ENCODE assay signal across 9 cellular contexts in the genomic region with DNA sequence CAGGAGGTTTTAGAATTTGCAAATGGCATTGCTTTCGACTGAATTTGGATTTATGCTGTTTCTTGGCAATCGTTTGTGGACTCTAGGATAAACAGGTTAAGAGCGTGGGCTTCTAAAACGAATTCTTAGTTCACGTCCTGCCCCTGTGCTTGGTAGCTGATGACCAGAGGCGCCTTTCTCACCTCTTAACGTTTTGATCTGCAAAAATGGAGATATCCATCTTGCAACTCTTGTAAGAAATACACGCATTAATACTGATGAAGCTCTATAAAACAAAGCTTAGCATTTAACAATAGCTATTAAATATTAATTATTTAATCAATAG. TPM values are rescaled to one million over a fixed set of nuclear protein-coding genes. Genes with fewer than 3 reads are reported as not detected.
A peak's percentile ranks its signal among the peaks of the same experiment; 100 is the strongest.
DNase-seq lines count a peak whose midpoint lies in the region; ATAC-seq, FAIRE-seq and TF ChIP-seq lines count a peak whose summit lies in the region.
"Had no signal": no experiment of that assay in that cellular context is flagged by ENCODE, and none has a peak within 500 bp of the region (broad histone marks: within the 10 kb centered on the region; RNA-seq: fewer than 3 reads in every experiment).

No MANE protein-coding gene starts in this region.

- H3K36me3 ChIP-seq in HUES48 (ENCODE audit: control insufficient read depth, insufficient read depth, low read length) (no peaks in the 10 kb centered on the region), breast epithelium (no peaks in the 10 kb centered on the region), mucosa of stomach (ENCODE audit: control insufficient read depth, insufficient read depth, low read length) (no peaks in the 10 kb centered on the region)

- TF ChIP-seq CTCF in A549 (IDR thresholded peaks at IDR 0.05) (no peak), breast epithelium (IDR thresholded peaks at IDR 0.05) (no peak)

- DNase-seq in A549 (ENCODE audit: low read depth in 1 of 2, low spot score in 1 of 2) (peak in 1 of 2 experiments; percentile 1), breast epithelium (ENCODE audit: low spot score in 2 of 2) (no peak)
- no peak for DNase-seq in stimulated activated CD4-positive, alpha-beta T cell treated with anti-CD3 and anti-CD28 coated beads, Interleukin-2, amount 100 ng/mL, for 48 hours
- no peak for DNase-seq in activated effector memory CD4-positive, alpha-beta T cell treated with Interleukin-2 at 50 U/mL for 16 hours

- H3K27ac ChIP-seq in A549, result peak overlapping the region; percentile 98 to 99
- H3K27ac ChIP-seq in HUES48 (ENCODE audit: low read depth, low read length), result no peak overlapping the region
- peak overlapping the region; percentile 82 to 94 for H3K27ac ChIP-seq in breast epithelium

- FAIRE-seq in A549 (lab: Jason Lieb, UNC), result no peak
- FAIRE-seq: islet of Langerhans had no signal

- CTCF ChIA-PET in A549 (lab: Yijun Ruan, JAX), result no interaction called here

- intact Hi-C loops in breast epithelium (cut with DNase I; ENCODE audit: low total_unique reads), result no loop called here

- H3K9ac ChIP-seq in HUES48 (ENCODE audit: low read depth, low read length), result 0 out of 2 replicates have a peak overlapping the region, but pooled peaks have one; percentile 35
- H3K9ac ChIP-seq in mucosa of stomach (ENCODE audit: low read length), result peak overlapping the region; percentile 78

- TF ChIP-seq POLR2A in A549 (IDR thresholded peaks at IDR 0.05; ENCODE audit: low read length), result no peak
- TF ChIP-seq POLR2A in breast epithelium (IDR thresholded peaks at IDR 0.05), result no peak

- TF ChIP-seq RAD21 in A549 (conservative IDR thresholded peaks at IDR 0.05 in 1 of 2, IDR thresholded peaks at IDR 0.05 in 1 of 2), result no peak

- WGBS in A549 (ENCODE audit: missing lambda C conversion rate), result 46% methylated on average over 8 of the region's 8 CpGs

- ATAC-seq in A549 (no peak), GM18519 (IDR thresholded peaks at IDR 0.05; ENCODE audit: low FRiP score, unreplicated experiment) (no peak), GM21529 (IDR thresholded peaks at IDR 0.05; ENCODE audit: unreplicated experiment) (no peak)

- H3K4me3 ChIP-seq in A549 (peak overlapping the region; percentile 87), HUES48 (ENCODE audit: low read depth, low read length) (peak overlapping the region; percentile 78), breast epithelium (peak overlapping the region; percentile 69 to 94 (median 93)), mucosa of stomach (ENCODE audit: low read length) (peak overlapping the region; percentile 88)

- H3K4me1 ChIP-seq in A549 (peaks cover 36% of the 10 kb centered on the region), HUES48 (ENCODE audit: control insufficient read depth, insufficient read depth, low read length) (peaks cover 17% of the 10 kb centered on the region; the same call in 1 of the 2 replicates), breast epithelium (no peaks in the 10 kb centered on the region), mucosa of stomach (ENCODE audit: control insufficient read depth, insufficient read depth, low read length) (peaks cover 11% of the 10 kb centered on the region)

- H3K9me3 ChIP-seq in A549 (no peaks in the 10 kb centered on the region), HUES48 (ENCODE audit: control insufficient read depth, insufficient read depth, low read length) (no peaks in the 10 kb centered on the region), breast epithelium (no peaks in the 10 kb centered on the region), mucosa of stomach (ENCODE audit: control insufficient read depth, low read length) (no peaks in the 10 kb centered on the region)

- peak overlapping the region; percentile 91 for H3K4me2 ChIP-seq in A549

- no peaks in the 10 kb centered on the region for H3K27me3 ChIP-seq in HUES48 (ENCODE audit: control insufficient read depth, insufficient read depth, low read length)
- H3K27me3 ChIP-seq in breast epithelium, result no peaks in the 10 kb centered on the region
- H3K27me3 ChIP-seq in mucosa of stomach (ENCODE audit: control insufficient read depth, insufficient read depth, low read length), result peaks cover 5% of the 10 kb centered on the region

- no peak for TF ChIP-seq EP300 in A549 (IDR thresholded peaks at IDR 0.05)

- POLR2A ChIA-PET in A549 (lab: Yijun Ruan, JAX), result interaction anchor here (2.3 to 2.4 kb wide), 2 partner anchors 88 to 114 kb away, joined by 12 to 16 read pairs; a partner anchor contains a TSS

TF ChIP-seq in A549, 52 proteins besides CTCF, POLR2A, EP300 and RAD21:
- TF ChIP-seq EHF (CRISPR knock-in tag; IDR thresholded peaks at IDR 0.05), result no peak
- no peak for TF ChIP-seq POLR2AphosphoS2 (conservative IDR thresholded peaks at IDR 0.05; ENCODE audit: low read length)
- TF ChIP-seq HOXA7 (CRISPR knock-in tag; IDR thresholded peaks at IDR 0.05), result no peak
- TF ChIP-seq RCOR1 (IDR thresholded peaks at IDR 0.05; ENCODE audit: low read depth, low read length), result no peak
- TF ChIP-seq NPAS2 (CRISPR knock-in tag; IDR thresholded peaks at IDR 0.05; ENCODE audit: borderline replicate concordance), result no peak
- TF ChIP-seq, protein P1, sequence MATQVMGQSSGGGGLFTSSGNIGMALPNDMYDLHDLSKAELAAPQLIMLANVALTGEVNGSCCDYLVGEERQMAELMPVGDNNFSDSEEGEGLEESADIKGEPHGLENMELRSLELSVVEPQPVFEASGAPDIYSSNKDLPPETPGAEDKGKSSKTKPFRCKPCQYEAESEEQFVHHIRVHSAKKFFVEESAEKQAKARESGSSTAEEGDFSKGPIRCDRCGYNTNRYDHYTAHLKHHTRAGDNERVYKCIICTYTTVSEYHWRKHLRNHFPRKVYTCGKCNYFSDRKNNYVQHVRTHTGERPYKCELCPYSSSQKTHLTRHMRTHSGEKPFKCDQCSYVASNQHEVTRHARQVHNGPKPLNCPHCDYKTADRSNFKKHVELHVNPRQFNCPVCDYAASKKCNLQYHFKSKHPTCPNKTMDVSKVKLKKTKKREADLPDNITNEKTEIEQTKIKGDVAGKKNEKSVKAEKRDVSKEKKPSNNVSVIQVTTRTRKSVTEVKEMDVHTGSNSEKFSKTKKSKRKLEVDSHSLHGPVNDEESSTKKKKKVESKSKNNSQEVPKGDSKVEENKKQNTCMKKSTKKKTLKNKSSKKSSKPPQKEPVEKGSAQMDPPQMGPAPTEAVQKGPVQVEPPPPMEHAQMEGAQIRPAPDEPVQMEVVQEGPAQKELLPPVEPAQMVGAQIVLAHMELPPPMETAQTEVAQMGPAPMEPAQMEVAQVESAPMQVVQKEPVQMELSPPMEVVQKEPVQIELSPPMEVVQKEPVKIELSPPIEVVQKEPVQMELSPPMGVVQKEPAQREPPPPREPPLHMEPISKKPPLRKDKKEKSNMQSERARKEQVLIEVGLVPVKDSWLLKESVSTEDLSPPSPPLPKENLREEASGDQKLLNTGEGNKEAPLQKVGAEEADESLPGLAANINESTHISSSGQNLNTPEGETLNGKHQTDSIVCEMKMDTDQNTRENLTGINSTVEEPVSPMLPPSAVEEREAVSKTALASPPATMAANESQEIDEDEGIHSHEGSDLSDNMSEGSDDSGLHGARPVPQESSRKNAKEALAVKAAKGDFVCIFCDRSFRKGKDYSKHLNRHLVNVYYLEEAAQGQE (IDR thresholded peaks at IDR 0.05), result no peak
- TF ChIP-seq RFX5 (IDR thresholded peaks at IDR 0.05), result no peak
- TF ChIP-seq CHD4 (IDR thresholded peaks at IDR 0.05; ENCODE audit: borderline replicate concordance), result no peak
- TF ChIP-seq RNF2 (IDR thresholded peaks at IDR 0.05; ENCODE audit: borderline replicate concordance, low read depth), result no peak
- TF ChIP-seq CBX2 (IDR thresholded peaks at IDR 0.05; ENCODE audit: borderline replicate concordance, low read depth), result no peak
- no peak for TF ChIP-seq EHMT2 (IDR thresholded peaks at IDR 0.05; ENCODE audit: low read depth)
- TF ChIP-seq, protein P2, sequence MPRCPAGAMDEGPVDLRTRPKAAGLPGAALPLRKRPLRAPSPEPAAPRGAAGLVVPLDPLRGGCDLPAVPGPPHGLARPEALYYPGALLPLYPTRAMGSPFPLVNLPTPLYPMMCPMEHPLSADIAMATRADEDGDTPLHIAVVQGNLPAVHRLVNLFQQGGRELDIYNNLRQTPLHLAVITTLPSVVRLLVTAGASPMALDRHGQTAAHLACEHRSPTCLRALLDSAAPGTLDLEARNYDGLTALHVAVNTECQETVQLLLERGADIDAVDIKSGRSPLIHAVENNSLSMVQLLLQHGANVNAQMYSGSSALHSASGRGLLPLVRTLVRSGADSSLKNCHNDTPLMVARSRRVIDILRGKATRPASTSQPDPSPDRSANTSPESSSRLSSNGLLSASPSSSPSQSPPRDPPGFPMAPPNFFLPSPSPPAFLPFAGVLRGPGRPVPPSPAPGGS (IDR thresholded peaks at IDR 0.05), result no peak
- TF ChIP-seq, protein P3, sequence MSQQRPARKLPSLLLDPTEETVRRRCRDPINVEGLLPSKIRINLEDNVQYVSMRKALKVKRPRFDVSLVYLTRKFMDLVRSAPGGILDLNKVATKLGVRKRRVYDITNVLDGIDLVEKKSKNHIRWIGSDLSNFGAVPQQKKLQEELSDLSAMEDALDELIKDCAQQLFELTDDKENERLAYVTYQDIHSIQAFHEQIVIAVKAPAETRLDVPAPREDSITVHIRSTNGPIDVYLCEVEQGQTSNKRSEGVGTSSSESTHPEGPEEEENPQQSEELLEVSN (IDR thresholded peaks at IDR 0.05; ENCODE audit: borderline replicate concordance, low read depth), result no peak
- TF ChIP-seq PHF8 (IDR thresholded peaks at IDR 0.05; ENCODE audit: borderline replicate concordance, low read depth), result no peak
- no peak for TF ChIP-seq GATA3 (IDR thresholded peaks at IDR 0.05; ENCODE audit: borderline replicate concordance)
- TF ChIP-seq RARB (CRISPR knock-in tag; IDR thresholded peaks at IDR 0.05), result no peak
- TF ChIP-seq CBX8 (IDR thresholded peaks at IDR 0.05), result no peak
- no peak for TF ChIP-seq HOXB13 (CRISPR knock-in tag; IDR thresholded peaks at IDR 0.05; ENCODE audit: low read depth)
- no peak for TF ChIP-seq JUN (IDR thresholded peaks at IDR 0.05)
TF ChIP-seq in A549: peak in this region for 0.

RNA-seq across cellular contexts. Expression of a gene that starts 0.6 kb away (rescaled TPM):
- polyA plus RNA-seq in A549 (2011; rRNA removed), result 9.7 and 10.5 TPM in 2 replicates
- 2.5 and 3.0 TPM in 2 replicates for polyA plus RNA-seq in A549 (2012; cell fraction: cytosol; rRNA removed)
- polyA plus RNA-seq in A549 (2012; cell fraction: nucleus; rRNA removed), result 1.4 TPM in 2 replicates
- 7.7 to 8.6 TPM (median 7.9 TPM) in 3 replicates for polyA plus RNA-seq in A549 (2017; fragmentation: RNase III; extraction: RNeasy Plus Mini Kit Qiagen cat#74134 plus additional on column Dnase treatment)
- polyA minus RNA-seq in A549 (2011; rRNA and poly(A)+ RNA removed), result 6.9 and 7.8 TPM in 2 replicates
- total RNA-seq in breast epithelium, result 10 to 100 TPM; 14.6 to 23.8 (median 17.0) TPM
